26 cellular contexts compared by ENCODE assay signal in the genomic region with DNA sequence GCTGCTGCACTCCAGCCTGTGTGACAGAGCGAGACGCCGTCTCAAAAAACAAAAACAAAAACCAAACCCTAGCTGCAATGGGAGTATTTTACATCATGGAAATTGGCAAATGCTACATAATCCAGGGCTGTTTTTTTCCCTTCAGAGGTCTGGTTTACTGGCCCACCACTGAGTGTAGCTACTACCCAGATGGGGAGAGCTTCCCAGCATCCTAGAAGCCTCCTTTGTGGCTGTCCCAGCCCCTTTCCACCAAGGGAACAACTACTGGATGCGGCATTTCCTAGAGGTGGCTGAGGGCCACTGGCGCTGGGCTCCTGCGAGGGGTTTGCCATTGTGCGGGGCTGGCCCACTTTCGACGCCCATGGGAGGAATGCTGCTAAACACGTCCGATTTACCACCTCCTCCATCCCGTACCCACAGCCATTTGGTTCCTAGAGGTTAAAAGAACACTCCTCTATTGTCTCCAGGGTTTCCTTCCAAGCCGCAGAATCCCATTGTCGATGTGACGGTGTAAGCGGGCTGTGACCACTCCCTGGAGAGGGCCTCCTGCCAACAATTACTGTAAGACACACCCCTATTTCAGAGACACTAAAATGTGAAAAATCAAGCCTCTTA. TPM values are rescaled to one million over a fixed set of nuclear protein-coding genes. Genes with fewer than 3 reads are reported as not detected.
DNase-seq lines count a peak whose midpoint lies in the region; ATAC-seq and TF ChIP-seq lines count a peak whose summit lies in the region.
"Had no signal": no experiment of that assay in that cellular context is flagged by ENCODE, and none has a peak within 500 bp of the region (broad histone marks: within the 10 kb centered on the region; RNA-seq: fewer than 3 reads in every experiment).

No MANE protein-coding gene starts in this region.

- H3K79me2 ChIP-seq in mammary epithelial cell (ENCODE audit: insufficient read depth, low read length): no peaks in the 10 kb centered on the region

- in situ Hi-C loops in mammary epithelial cell (cut with MboI; ENCODE audit: low sequenced_read_pairs in 2 of 2): no loop called here

- DNase-seq in cardiac septum (ENCODE audit: low spot score) (peak; percentile 56), Right ventricle myocardium inferior (ENCODE audit: missing footprints) (no peak), mammary epithelial cell (peak; percentile 14), left lobe of liver (ENCODE audit: low spot score) (peak; percentile 22), suprapubic skin (ENCODE audit: low spot score in 2 of 2) (peak; percentile 30 to 58), HuH-7 (ENCODE audit: low spot score) (no peak), NCI-H146 (lab: John Stamatoyannopoulos, UW) (no peak), foreskin fibroblast (no peak)
- DNase-seq: ACHN; activated CD4-positive, alpha-beta T cell treated with anti-CD3 and anti-CD28 coated beads, Interleukin-2, amount 50 U/mL, for 48 hours; amygdala; effector CD4-positive, alpha-beta T cell; HFFc6; midbrain; NCI-H1092 treated with DMSO at 0.1 percent for 48 hours; NCI-H1930; NCI-H526 treated with DMSO at 0.1 percent for 48 hours; nucleus accumbens; PC-3; Right ventricle myocardium superior; sigmoid colon; stimulated activated CD4-positive, alpha-beta T cell treated with anti-CD3 and anti-CD28 coated beads, Interleukin-4, amount 100 ng/mL, for 1 hour had no signal

- WGBS in mammary epithelial cell (ENCODE audit: low coverage, missing lambda C conversion rate): 92% methylated on average over 9 of the region's 16 CpGs
- WGBS in suprapubic skin: 41% methylated on average over 12 of the region's 16 CpGs

- H3K9me3 ChIP-seq in mammary epithelial cell (replicated peaks; ENCODE audit: insufficient read depth, low read length) (no peaks in the 10 kb centered on the region), suprapubic skin (no peaks in the 10 kb centered on the region)
- H3K9me3 ChIP-seq: sigmoid colon had no signal

- intact Hi-C loops in cardiac septum (cut with DNase I) (no loop called here), Right ventricle myocardium inferior (cut with DNase I) (no loop called here), mammary epithelial cell (cut with micrococcal nuclease) (no loop called here)

- H2AFZ ChIP-seq in mammary epithelial cell (ENCODE audit: low read depth, low read length): no peak overlapping the region

- H3K36me3 ChIP-seq in mammary epithelial cell (ENCODE audit: insufficient read depth, low read length): no peaks in the 10 kb centered on the region
- H3K36me3 ChIP-seq in suprapubic skin: no peaks in the 10 kb centered on the region
- H3K36me3 ChIP-seq: sigmoid colon had no signal

- CTCF ChIA-PET in mammary epithelial cell (lab: Charles Lee; ENCODE audit: low non-redundant PET): no interaction called here

- no peak overlapping the region for H3K9ac ChIP-seq in mammary epithelial cell (ENCODE audit: insufficient read depth, low read length)

- no TSS peak for BruUV-seq in mammary epithelial cell (replicated peaks; lab: Mats Ljungman, UMichigan)

- dilution Hi-C loops in mammary epithelial cell (cut with HindIII; ENCODE audit: low sequenced_read_pairs): no loop called here

- no peak for ATAC-seq in Right ventricle myocardium inferior
- ATAC-seq in left lobe of liver: no peak
- ATAC-seq: activated CD4-positive, CD25-positive, alpha-beta regulatory T cell treated with anti-CD3 and anti-CD28 coated beads, Interleukin-2, amount 50 U/mL, for 24 hours; activated naive CD4-positive, alpha-beta T cell treated with anti-CD3 and anti-CD28 coated beads, Interleukin-2, amount 50 U/mL, for 72 hours; activated T-helper 17 cell treated with anti-CD3 and anti-CD28 coated beads, Interleukin-2, amount 50 U/mL, for 72 hours; naive thymus-derived CD4-positive, alpha-beta T cell; PC-3 had no signal

- H3K27me3 ChIP-seq in mammary epithelial cell (ENCODE audit: insufficient read depth, low read length): no peaks in the 10 kb centered on the region
- peaks cover 10% of the 10 kb centered on the region for H3K27me3 ChIP-seq in suprapubic skin

- TF ChIP-seq CTCF in mammary epithelial cell (conservative IDR thresholded peaks at IDR 0.05 in 1 of 2, IDR thresholded peaks at IDR 0.05 in 1 of 2; ENCODE audit: extremely low read depth in 1 of 2, insufficient read depth in 1 of 2, low read depth in 1 of 2, low read length in 2 of 2) (no peak), suprapubic skin (IDR thresholded peaks at IDR 0.05) (no peak), foreskin fibroblast (IDR thresholded peaks at IDR 0.05; ENCODE audit: low read depth, low read length) (no peak)

- no peak overlapping the region for H3K4me2 ChIP-seq in mammary epithelial cell (ENCODE audit: insufficient read depth, low read depth, low read length)

- H3K27ac ChIP-seq in mammary epithelial cell (ENCODE audit: insufficient read depth, low read depth, low read length) (no peak overlapping the region), suprapubic skin (no peak overlapping the region)
- H3K27ac ChIP-seq: sigmoid colon had no signal

- no peak for TF ChIP-seq POLR2A in suprapubic skin (IDR thresholded peaks at IDR 0.05)

- H3K4me3 ChIP-seq in mammary epithelial cell (replicated peaks in 1 of 3; ENCODE audit: insufficient read depth in 1 of 3, low read depth in 2 of 3, low read length in 3 of 3) (no peak overlapping the region), suprapubic skin (no peak overlapping the region), foreskin fibroblast (ENCODE audit: low read depth in 1 of 2, low read length in 2 of 2) (no peak overlapping the region)
- H3K4me3 ChIP-seq: sigmoid colon had no signal

- no peak for TF ChIP-seq EP300 in suprapubic skin (IDR thresholded peaks at IDR 0.05)

- H3K4me1 ChIP-seq in mammary epithelial cell (ENCODE audit: insufficient read depth, low read length) (no peaks in the 10 kb centered on the region), suprapubic skin (no peaks in the 10 kb centered on the region)
- H3K4me1 ChIP-seq: sigmoid colon had no signal

- H4K20me1 ChIP-seq in mammary epithelial cell (ENCODE audit: insufficient read depth, low read length): no peaks in the 10 kb centered on the region

RNA-seq across cellular contexts. Expression of a gene that starts 55.4 kb away (rescaled TPM):
- total RNA-seq in cardiac septum (0.51 TPM), Right ventricle myocardium inferior (1.8 TPM), mammary epithelial cell (1 to 10 TPM in 1 of 2 donors, under 1 TPM in 1; 0.42 to 2.8 TPM), left lobe of liver (0.86 TPM), suprapubic skin (10 to 100 TPM in 3 of 4 donors, 1 to 10 TPM in 1; 7.9 to 18.7 (median 13.8) TPM)
- polyA plus RNA-seq in mammary epithelial cell: 0.59 TPM
- polyA minus RNA-seq in mammary epithelial cell: 2.0 TPM
- total RNA-seq: HFFc6 had no signal

Comparison
In these comparisons a context has a peak if more than half of its experiments do, and no peak if none do; other contexts are left out.
1. DNase-seq: peak in cardiac septum (single experiment), mammary epithelial cell (single experiment), left lobe of liver (single experiment) and suprapubic skin (2 of 2); none in Right ventricle myocardium inferior (single experiment), HuH-7 (single experiment), NCI-H146 (single experiment) and foreskin fibroblast (0 of 2).